ENCODE assay signal across 8 cellular contexts in genomic region chr17:81346908-81347349, GRCh38. TPM values are rescaled to one million over a fixed set of nuclear protein-coding genes. Genes with fewer than 3 reads are reported as not detected.
A peak's percentile ranks its signal among the peaks of the same experiment; 100 is the strongest.
DNase-seq lines count a peak whose midpoint lies in the region; ATAC-seq, FAIRE-seq and TF ChIP-seq lines count a peak whose summit lies in the region.

No MANE protein-coding gene starts in this region.

- H3K27ac ChIP-seq in K562 (ENCODE audit: extremely low read depth, low read depth, low read length) = peak overlapping the region; percentile 78; the same call in 2 of the 3 replicates
- H3K27ac ChIP-seq in keratinocyte (ENCODE audit: control insufficient read depth, insufficient read depth, low read length) = no peak overlapping the region
- peak overlapping the region; percentile 91 to 98 (median 95) for H3K27ac ChIP-seq in stomach
- H3K27ac ChIP-seq in MM.1S (ENCODE audit: low read length) = no peak overlapping the region

- no peak for TF ChIP-seq RAD21 in K562 (CRISPR knock-in tag; conservative IDR thresholded peaks at IDR 0.05 in 1 of 2, IDR thresholded peaks at IDR 0.05 in 1 of 2)

- H3K4me1 ChIP-seq in HAP-1 (peaks cover 15% of the 10 kb centered on the region), K562 (replicated peaks in 1 of 2; ENCODE audit: control insufficient read depth in 2 of 2, insufficient read depth in 2 of 2, low read length in 2 of 2) (peaks cover 35 to 69% of the 10 kb centered on the region in 2 experiments), keratinocyte (ENCODE audit: control insufficient read depth, extremely low read depth, insufficient read depth, low read length) (peaks cover 23% of the 10 kb centered on the region), stomach (peaks cover 8 to 60% (median 40%) of the 10 kb centered on the region in 4 donors), MM.1S (ENCODE audit: low read length) (peaks cover 7% of the 10 kb centered on the region; the same call in 1 of the 2 replicates)

- H3K27me3 ChIP-seq in HAP-1 (ENCODE audit: low read depth) (no peaks in the 10 kb centered on the region), K562 (ENCODE audit: control insufficient read depth in 2 of 2, insufficient read depth in 2 of 2, low read length in 2 of 2) (no peaks in the 10 kb centered on the region), keratinocyte (ENCODE audit: control insufficient read depth, extremely low read depth, insufficient read depth, low read length) (no peaks in the 10 kb centered on the region), stomach (peaks cover 0 to 35% (median 9%) of the 10 kb centered on the region in 3 donors), MM.1S (replicated peaks; ENCODE audit: insufficient read depth, low read length) (peaks cover 83% of the 10 kb centered on the region)

- no peak for TF ChIP-seq CTCF in K562 (IDR thresholded peaks at IDR 0.05 in 2 of 3, conservative IDR thresholded peaks at IDR 0.05 in 1 of 3; ENCODE audit: insufficient read depth in 2 of 3, low read depth in 1 of 3, low read length in 3 of 3)
- TF ChIP-seq CTCF in keratinocyte (optimal IDR thresholded peaks at IDR 0.05 in 1 of 3, IDR thresholded peaks at IDR 0.05 in 1 of 3, conservative IDR thresholded peaks at IDR 0.05 in 1 of 3; ENCODE audit: extremely low read depth in 1 of 3, insufficient read depth in 2 of 3, low read length in 3 of 3) = no peak
- TF ChIP-seq CTCF in stomach (IDR thresholded peaks at IDR 0.05) = no peak
- no peak for TF ChIP-seq CTCF in MM.1S (IDR thresholded peaks at IDR 0.05; ENCODE audit: low read length)

- no peaks in the 10 kb centered on the region for H3K9me2 ChIP-seq in MM.1S (replicated peaks; ENCODE audit: insufficient read depth, low read length)

- peak overlapping the region; percentile 94 for H3K4me2 ChIP-seq in K562 (ENCODE audit: insufficient read depth, low read length)
- H3K4me2 ChIP-seq in keratinocyte (ENCODE audit: control insufficient read depth, extremely low read depth, insufficient read depth, low read depth, low read length) = peak overlapping the region; percentile 84
- no peak overlapping the region for H3K4me2 ChIP-seq in MM.1S (ENCODE audit: low read depth, low read length)

- H3K36me3 ChIP-seq in HAP-1 (replicated peaks) (peaks cover 7% of the 10 kb centered on the region), K562 (ENCODE audit: control insufficient read depth, insufficient read depth, low read length) (peaks cover 12% of the 10 kb centered on the region; the same call in 1 of the 3 replicates), keratinocyte (ENCODE audit: control insufficient read depth in 2 of 2, extremely low read depth in 1 of 2, insufficient read depth in 2 of 2, low read length in 2 of 2) (no peaks in the 10 kb centered on the region), stomach (no peaks in the 10 kb centered on the region), MM.1S (replicated peaks; ENCODE audit: insufficient read depth, low read length) (no peaks in the 10 kb centered on the region)

- FAIRE-seq in K562 (lab: Jason Lieb, UNC) (no peak), keratinocyte (lab: Jason Lieb, UNC) (no peak)

- dilution Hi-C loops in keratinocyte (cut with MboI; ENCODE audit: extremely low pct_ligation_motif_present, low sequenced_read_pairs) = no loop called here

- H2AFZ ChIP-seq in K562 (ENCODE audit: low read depth, low read length) (no peak overlapping the region), keratinocyte (ENCODE audit: control insufficient read depth, low read length) (no peak overlapping the region), MM.1S (ENCODE audit: low read length) (no peak overlapping the region)

- POLR2A ChIA-PET in K562 (lab: Yijun Ruan, JAX) = interaction anchor here (0.7 to 1.7 kb wide), 2 partner anchors 18 to 365 kb away, joined by 3 to 6 read pairs; partner anchors contain the start of gene SLC25A10

- H3K4me3 ChIP-seq in HAP-1 (peak overlapping the region; percentile 63), K562 (peak overlapping the region; percentile 66), keratinocyte (ENCODE audit: control insufficient read depth in 2 of 3, extremely low read depth in 1 of 3, insufficient read depth in 2 of 3, low read depth in 1 of 3, low read length in 3 of 3) (peak overlapping the region in 1 of 3 experiments; percentile 66), stomach (peak overlapping the region; percentile 68 to 91 (median 75)), MM.1S (ENCODE audit: low read length) (no peak overlapping the region)

- H3K9ac ChIP-seq in K562 (ENCODE audit: insufficient read depth in 1 of 2, low read depth in 2 of 2, low read length in 2 of 2) (peak overlapping the region; percentile 78 to 99), keratinocyte (ENCODE audit: control insufficient read depth, extremely low read depth, insufficient read depth, low read length) (peak overlapping the region; percentile 75), MM.1S (ENCODE audit: low read length) (no peak overlapping the region)

- H3K79me2 ChIP-seq in K562 (ENCODE audit: control insufficient read depth, insufficient read depth, low read length) (peaks cover 51% of the 10 kb centered on the region), keratinocyte (ENCODE audit: control insufficient read depth, insufficient read depth, low read length) (peaks cover 34% of the 10 kb centered on the region), MM.1S (ENCODE audit: low read length) (no peaks in the 10 kb centered on the region)

- CTCF ChIA-PET in K562 (lab: Yijun Ruan, JAX; ENCODE audit: low intra/inter-chr PET ratio) = no interaction called here

- in situ Hi-C loops in HAP-1 (cut with MboI; ENCODE audit: low sequenced_read_pairs) (no loop called here), K562 (cut with MboI) (no loop called here)

- H3K9me1 ChIP-seq in K562 (ENCODE audit: control insufficient read depth, insufficient read depth, low read length) = no peaks in the 10 kb centered on the region
- H3K9me1 ChIP-seq in keratinocyte (ENCODE audit: control insufficient read depth, extremely low read depth, insufficient read depth, low read length) = no peaks in the 10 kb centered on the region

- no peaks in the 10 kb centered on the region for H3F3A ChIP-seq in MM.1S (ENCODE audit: insufficient read depth, low read length)

- TF ChIP-seq POLR2A in K562 (conservative IDR thresholded peaks at IDR 0.05) (no peak), stomach (IDR thresholded peaks at IDR 0.05) (no peak)

- BruUV-seq in K562 (replicated peaks; lab: Mats Ljungman, UMichigan) = no TSS peak

- TF ChIP-seq EP300 in K562 (IDR thresholded peaks at IDR 0.05; ENCODE audit: low read length) = no peak
- no peak for TF ChIP-seq EP300 in stomach (IDR thresholded peaks at IDR 0.05)

- ATAC-seq in K562 = no peak
- ATAC-seq in GM21515 (IDR thresholded peaks at IDR 0.05; ENCODE audit: unreplicated experiment) = no peak

- H3K9me3 ChIP-seq in HAP-1 = no peaks in the 10 kb centered on the region
- H3K9me3 ChIP-seq in K562 (replicated peaks; ENCODE audit: control insufficient read depth, insufficient read depth, low read depth, low read length) = no peaks in the 10 kb centered on the region
- H3K9me3 ChIP-seq in keratinocyte (ENCODE audit: control insufficient read depth, low read depth, low read length) = no peaks in the 10 kb centered on the region
- no peaks in the 10 kb centered on the region for H3K9me3 ChIP-seq in stomach
- no peaks in the 10 kb centered on the region for H3K9me3 ChIP-seq in MM.1S (replicated peaks; ENCODE audit: insufficient read depth, low read length)

- intact Hi-C loops in K562 (cut with micrococcal nuclease) (no loop called here), stomach (cut with DNase I; ENCODE audit: low total_unique reads) (no loop called here)

- WGBS in K562 (ENCODE audit: insufficient coverage, low coverage, missing lambda C conversion rate) = 44% methylated on average over 11 of the region's 11 CpGs
- WGBS in stomach, 5 donors = 42 to 69% (median 50%) methylated on average over 5 to 11 of the region's 11 CpGs

- no peaks in the 10 kb centered on the region for H4K20me1 ChIP-seq in K562 (replicated peaks; ENCODE audit: control insufficient read depth, insufficient read depth, low read length)
- H4K20me1 ChIP-seq in keratinocyte (ENCODE audit: control insufficient read depth, extremely low read depth, insufficient read depth, low read length) = no peaks in the 10 kb centered on the region
- no peaks in the 10 kb centered on the region for H4K20me1 ChIP-seq in MM.1S (ENCODE audit: insufficient read depth, low read length)

- DNase-seq in HAP-1 (ENCODE audit: low spot score in 2 of 2) = no peak
- no peak for DNase-seq in K562 (ENCODE audit: extremely low read depth in 1 of 4, low spot score in 3 of 4)
- DNase-seq in keratinocyte (ENCODE audit: low read depth, low spot score) = no peak
- DNase-seq in stomach = no peak
- DNase-seq in GM19238 (ENCODE audit: insufficient read length, low spot score) = no peak
- no peak for DNase-seq in GF-D8 (lab: John Stamatoyannopoulos, UW)
- no peak for DNase-seq in MM.1S

RNA-seq across cellular contexts. Expression of gene BAHCC1, which starts 48.3 kb away (rescaled TPM):
- total RNA-seq in K562 (2011; cell fraction: chromatin; rRNA removed; ENCODE audit: low replicate concordance) = 32.5 and 87.9 TPM in 2 replicates
- total RNA-seq in K562 (2011; cell fraction: nucleolus; rRNA removed) = 48.6 and 57.5 TPM in 2 replicates
- total RNA-seq in K562 (2011; cell fraction: nucleoplasm; rRNA removed) = 39.0 and 40.6 TPM in 2 replicates
- total RNA-seq in K562 (2014; rRNA removed) (11.1 and 13.9 TPM in 2 replicates), K562 (2014; rRNA removed; fragmentation: Illumina TruSeq; extraction: Trizol) (2.1 and 2.6 TPM in 2 replicates), K562 (2015; rRNA removed; fragmentation: Illumina TruSeq; extraction: Trizol) (5.0 and 6.5 TPM in 2 replicates), K562 (2021) (20.8 and 26.9 TPM in 2 replicates), stomach (10 to 100 TPM in 4 of 5 donors, 1 to 10 TPM in 1; 8.6 to 56.2 (median 15.2) TPM)
- polyA plus RNA-seq in K562 (2011; rRNA removed) (4.4 and 11.8 TPM in 2 replicates), K562 (2014; fragmentation: Illumina TruSeq; extraction: Trizol) (5.5 and 6.8 TPM in 2 replicates), K562 (2014; fragmentation: Nextera tagmentation; extraction: Ambion mirVana) (under 1 TPM; 0.14 to 0.24 TPM), K562 (2014; rRNA removed) (17.2 and 23.3 TPM in 2 replicates), keratinocyte (0.52 to 1.0 TPM (median 0.80 TPM) in 3 replicates), stomach (1 to 10 TPM; 4.9 to 6.6 (median 5.1) TPM)
- polyA plus RNA-seq in K562 (2011; cell fraction: cytosol; rRNA removed) = 8.6 and 8.8 TPM in 2 replicates
- 112 and 139 TPM in 2 replicates for polyA plus RNA-seq in K562 (2011; cell fraction: nucleus; rRNA removed)
- polyA plus RNA-seq in K562 (2012) = 14.4 and 22.5 TPM in 2 replicates
- polyA minus RNA-seq in K562 (2011; rRNA and poly(A)+ RNA removed) = 0.72 and 2.7 TPM in 2 replicates
- polyA minus RNA-seq in K562 (2011; cell fraction: cytosol; rRNA and poly(A)+ RNA removed) = 6.8 and 8.7 TPM in 2 replicates
- polyA minus RNA-seq in K562 (2011; cell fraction: nucleus; rRNA and poly(A)+ RNA removed) = 12.7 and 15.3 TPM in 2 replicates
- 0.74 TPM for polyA plus RNA-seq in keratinocyte (2011; ENCODE audit: low read depth)
- 0.13 and 0.88 TPM in 2 replicates for polyA plus RNA-seq in keratinocyte (2011; cell fraction: cytosol; rRNA removed)
- polyA plus RNA-seq in keratinocyte (2011; cell fraction: nucleus; rRNA removed) = 3.0 and 5.1 TPM in 2 replicates
- polyA plus RNA-seq in keratinocyte (2012; ENCODE audit: low replicate concordance) = 0.85 and 2.5 TPM in 2 replicates
- polyA minus RNA-seq in keratinocyte = 0.99 to 4.3 TPM (median 1.3 TPM) in 3 replicates
- 0.96 TPM for polyA minus RNA-seq in keratinocyte (2011; cell fraction: cytosol; rRNA and poly(A)+ RNA removed)
- polyA minus RNA-seq in keratinocyte (2011; cell fraction: nucleus; rRNA and poly(A)+ RNA removed) = 4.7 and 6.7 TPM in 2 replicates

RNA-seq across cellular contexts. Expression of gene SLC38A10, which starts 51.8 kb away (rescaled TPM):
- 96.2 and 235 TPM in 2 replicates for total RNA-seq in K562 (2011; cell fraction: chromatin; rRNA removed; ENCODE audit: low replicate concordance)
- total RNA-seq in K562 (2011; cell fraction: nucleolus; rRNA removed) = 109 and 114 TPM in 2 replicates
- total RNA-seq in K562 (2011; cell fraction: nucleoplasm; rRNA removed) = 104 and 132 TPM in 2 replicates
- total RNA-seq in K562 (2014; rRNA removed) = 35.6 and 35.8 TPM in 2 replicates
- 4.3 and 5.2 TPM in 2 replicates for total RNA-seq in K562 (2014; rRNA removed; fragmentation: Illumina TruSeq; extraction: Trizol)
- 15.5 and 16.1 TPM in 2 replicates for total RNA-seq in K562 (2015; rRNA removed; fragmentation: Illumina TruSeq; extraction: Trizol)
- total RNA-seq in K562 (2021) = 52.8 and 54.2 TPM in 2 replicates
- polyA plus RNA-seq in K562 (2011; rRNA removed) = 13.1 and 18.0 TPM in 2 replicates
- 18.4 and 29.4 TPM in 2 replicates for polyA plus RNA-seq in K562 (2011; cell fraction: cytosol; rRNA removed)
- 50.2 and 67.4 TPM in 2 replicates for polyA plus RNA-seq in K562 (2011; cell fraction: nucleus; rRNA removed)
- polyA plus RNA-seq in K562 (2012) = 38.9 and 86.6 TPM in 2 replicates
- 13.8 and 24.0 TPM in 2 replicates for polyA plus RNA-seq in K562 (2014; fragmentation: Illumina TruSeq; extraction: Trizol)
- under 1 TPM; 0.45 to 0.92 TPM for polyA plus RNA-seq in K562 (2014; fragmentation: Nextera tagmentation; extraction: Ambion mirVana)
- 31.7 and 32.1 TPM in 2 replicates for polyA plus RNA-seq in K562 (2014; rRNA removed)
- polyA minus RNA-seq in K562 (2011; rRNA and poly(A)+ RNA removed) = 16.9 and 24.8 TPM in 2 replicates
- 54.3 and 65.3 TPM in 2 replicates for polyA minus RNA-seq in K562 (2011; cell fraction: cytosol; rRNA and poly(A)+ RNA removed)
- polyA minus RNA-seq in K562 (2011; cell fraction: nucleus; rRNA and poly(A)+ RNA removed) = 28.7 and 33.2 TPM in 2 replicates
- 16.8 to 21.2 TPM (median 20.9 TPM) in 3 replicates for polyA plus RNA-seq in keratinocyte
- 10.1 TPM for polyA plus RNA-seq in keratinocyte (2011; ENCODE audit: low read depth)
- 7.3 and 14.6 TPM in 2 replicates for polyA plus RNA-seq in keratinocyte (2011; cell fraction: cytosol; rRNA removed)
- polyA plus RNA-seq in keratinocyte (2011; cell fraction: nucleus; rRNA removed) = 61.8 and 98.8 TPM in 2 replicates
- polyA plus RNA-seq in keratinocyte (2012; ENCODE audit: low replicate concordance) = 17.6 and 29.3 TPM in 2 replicates
- 33.0 to 40.6 TPM (median 39.1 TPM) in 3 replicates for polyA minus RNA-seq in keratinocyte
- polyA minus RNA-seq in keratinocyte (2011; cell fraction: cytosol; rRNA and poly(A)+ RNA removed) = 51.6 TPM
- polyA minus RNA-seq in keratinocyte (2011; cell fraction: nucleus; rRNA and poly(A)+ RNA removed) = 72.5 and 76.3 TPM in 2 replicates
- 100 to 1,000 TPM in 2 of 5 donors, 10 to 100 TPM in 3; 27.4 to 140 (median 82.6) TPM for total RNA-seq in stomach
- 10 to 100 TPM; 18.6 to 78.1 (median 56.4) TPM for polyA plus RNA-seq in stomach

Comparison
In these comparisons a context has a peak if more than half of its experiments do, and no peak if none do; other contexts are left out.
1. H3K27ac ChIP-seq: peak in K562 (single experiment) and stomach (5 of 5); none in keratinocyte (single experiment) and MM.1S (single experiment).